In the genomic region with DNA sequence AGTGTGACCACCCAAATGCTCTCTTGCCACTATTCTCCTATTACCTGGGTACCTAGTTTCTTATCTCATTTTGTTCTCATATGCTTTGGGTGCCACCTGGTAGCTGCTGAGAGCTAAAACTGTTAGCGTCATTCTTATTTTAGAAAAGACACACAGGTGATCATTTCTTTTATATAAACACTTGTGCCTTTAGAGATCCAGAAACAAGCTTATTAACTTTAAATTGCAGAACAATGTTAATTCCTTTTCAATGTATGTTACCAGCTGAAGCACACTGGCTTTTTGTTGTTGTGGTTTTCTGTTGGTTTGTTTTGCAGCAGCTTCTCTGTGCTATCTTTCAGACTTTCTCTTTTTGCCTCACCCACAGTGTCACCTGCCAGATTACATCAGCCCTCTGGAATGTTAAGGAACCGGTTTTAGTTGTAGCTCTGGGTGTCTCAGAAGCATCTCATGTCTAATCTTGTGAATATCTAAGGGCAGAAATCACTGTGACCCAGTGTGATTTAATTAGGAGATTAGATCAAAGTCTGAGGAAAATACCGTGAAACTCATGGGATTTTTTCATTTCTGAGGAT, we compare ENCODE assay signal across 10 cellular contexts. TPM values are rescaled to one million over a fixed set of nuclear protein-coding genes. Genes with fewer than 3 reads are reported as not detected.
DNase-seq lines count a peak whose midpoint lies in the region; ATAC-seq and TF ChIP-seq lines count a peak whose summit lies in the region.
"Had no signal": no experiment of that assay in that cellular context is flagged by ENCODE, and none has a peak within 500 bp of the region (broad histone marks: within the 10 kb centered on the region; RNA-seq: fewer than 3 reads in every experiment).

No MANE protein-coding gene starts in this region.

- POLR2A ChIA-PET in PC-3 (lab: Charles Lee; ENCODE audit: unreplicated experiment): interaction anchor here (0.6 to 1.3 kb wide), 5 partner anchors 10 to 896 kb away, joined by 3 to 6 read pairs (median 4); a partner anchor contains a TSS

- no peaks in the 10 kb centered on the region for H4K20me1 ChIP-seq in PC-3 (ENCODE audit: low read length)

- peak overlapping the region; percentile 76 for H3K4me2 ChIP-seq in PC-3 (ENCODE audit: low read length)

- H3K27ac ChIP-seq in PC-3 (ENCODE audit: low read length) (peak overlapping the region; percentile 26), upper lobe of left lung (peak overlapping the region; percentile 51 to 65 (median 58))

- no peak for TF ChIP-seq POLR2A in upper lobe of left lung (IDR thresholded peaks at IDR 0.05)

- ATAC-seq in PC-3 (peak; percentile 91), upper lobe of left lung (ENCODE audit: low FRiP score in 2 of 2) (peak; percentile 66 to 79), Right ventricle myocardium inferior (no peak)

- DNase-seq in SIG-M5 treated with dmso at 0.1 percent for 504 hours (lab: John Stamatoyannopoulos, UW; ENCODE audit: unreplicated experiment) (peak; percentile 47), SIG-M5 (lab: John Stamatoyannopoulos, UW) (no peak), PC-3 (peak; percentile 100), iPS DF 4.7 (ENCODE audit: extremely low read depth, low spot score) (peak; percentile 83), upper lobe of left lung (peak in 1 of 2 donors; percentile 75), NCI-H1930 (lab: John Stamatoyannopoulos, UW) (no peak), Right ventricle myocardium inferior (ENCODE audit: missing footprints) (no peak), head of caudate nucleus (no peak)
- DNase-seq: activated gamma-delta T cell treated with Interleukin-2 at 50 U/mL for 16 hours, left cardiac atrium had no signal

- CTCF ChIA-PET in PC-3 (lab: Charles Lee): interaction anchor here (0.6 kb wide), 2 partner anchors 30 to 64 kb away, joined by 4 to 6 read pairs; no protein-coding TSS in a partner anchor

- WGBS in upper lobe of left lung, 2 donors: 33 to 44% methylated on average over 3 of the region's 3 CpGs

- H3F3A ChIP-seq in PC-3 (ENCODE audit: low read length, unreplicated experiment): no peaks in the 10 kb centered on the region

- H3K9ac ChIP-seq in PC-3 (ENCODE audit: low read length): no peak overlapping the region

- H3K4me1 ChIP-seq in PC-3 (ENCODE audit: insufficient read depth, low read length) (peaks cover 45% of the 10 kb centered on the region), upper lobe of left lung (peaks cover 0 to 11% (median 2%) of the 10 kb centered on the region in 4 donors)

- H3K9me3 ChIP-seq in PC-3 (ENCODE audit: low read length): no peaks in the 10 kb centered on the region
- H3K9me3 ChIP-seq in upper lobe of left lung: no peaks in the 10 kb centered on the region

- H3K4me3 ChIP-seq in PC-3 (ENCODE audit: low read length): peak overlapping the region; percentile 47
- H3K4me3 ChIP-seq in upper lobe of left lung: no peak overlapping the region

- no peaks in the 10 kb centered on the region for H3K79me2 ChIP-seq in PC-3 (ENCODE audit: low read length)

- no peaks in the 10 kb centered on the region for H3K36me3 ChIP-seq in PC-3 (ENCODE audit: low read depth, low read length)
- no peaks in the 10 kb centered on the region for H3K36me3 ChIP-seq in upper lobe of left lung

- TF ChIP-seq EP300 in upper lobe of left lung (IDR thresholded peaks at IDR 0.05): peak in 1 of 4 donors; percentile 58

- H3K27me3 ChIP-seq in PC-3 (ENCODE audit: low read length) (no peaks in the 10 kb centered on the region), upper lobe of left lung (no peaks in the 10 kb centered on the region)

- intact Hi-C loops in PC-3 (cut with micrococcal nuclease) (loop anchor here (1.0 to 5.0 kb wide), 4 partner anchors 10 to 900 kb away; a partner anchor contains a TSS), Right ventricle myocardium inferior (cut with DNase I) (no loop called here), head of caudate nucleus (cut with DNase I) (no loop called here)

- H2AFZ ChIP-seq in PC-3 (ENCODE audit: low read length): peak overlapping the region; percentile 19; the same call in 1 of the 2 replicates

- H3K9me2 ChIP-seq in PC-3 (replicated peaks; ENCODE audit: low read length): no peaks in the 10 kb centered on the region

- TF ChIP-seq CTCF in PC-3 (conservative IDR thresholded peaks at IDR 0.05; ENCODE audit: low read depth, low read length): no peak
- no peak for TF ChIP-seq CTCF in upper lobe of left lung (IDR thresholded peaks at IDR 0.05)

- BruUV-seq in PC-3 (replicated peaks; lab: Mats Ljungman, UMichigan): no TSS peak

RNA-seq across cellular contexts. Expression of a gene that starts 43.4 kb away (rescaled TPM):
- total RNA-seq in PC-3 (2014; rRNA removed) (8.6 and 11.0 TPM in 2 replicates), upper lobe of left lung (10 to 100 TPM in 5 of 6 donors, 1 to 10 TPM in 1; 8.4 to 37.1 (median 13.6) TPM), Right ventricle myocardium inferior (16.5 TPM)

RNA-seq across cellular contexts. Expression of a gene that starts 57.1 kb away (rescaled TPM):
- not detected in 2 replicates for total RNA-seq in PC-3 (2014; rRNA removed)
- 1 to 10 TPM in 5 of 6 donors, under 1 TPM in 1; 0.89 to 6.5 (median 2.2) TPM for total RNA-seq in upper lobe of left lung
- 16.6 TPM for total RNA-seq in Right ventricle myocardium inferior

Comparison
In these comparisons a context has a peak if more than half of its experiments do, and no peak if none do; other contexts are left out.
1. DNase-seq: peak in SIG-M5 treated with dmso at 0.1 percent for 504 hours (single experiment), PC-3 (single experiment) and iPS DF 4.7 (single experiment); none in SIG-M5 (single experiment), NCI-H1930 (0 of 2), Right ventricle myocardium inferior (single experiment) and head of caudate nucleus (0 of 42).